8 cellular contexts compared by ENCODE assay signal in genomic region chr1:247331172-247331525, GRCh38. TPM values are rescaled to one million over a fixed set of nuclear protein-coding genes. Genes with fewer than 3 reads are reported as not detected.
A peak's percentile ranks its signal among the peaks of the same experiment; 100 is the strongest.
DNase-seq lines count a peak whose midpoint lies in the region; ATAC-seq, FAIRE-seq and TF ChIP-seq lines count a peak whose summit lies in the region.

No MANE protein-coding gene starts in this region.

- peak; percentile 33 for FAIRE-seq in GM12891 (lab: Jason Lieb, UNC)

- ATAC-seq in HG02642 (IDR thresholded peaks at IDR 0.05; ENCODE audit: poor library complexity, unreplicated experiment), result peak; percentile 71

- TF ChIP-seq CTCF in astrocyte of the cerebellum (IDR thresholded peaks at IDR 0.05; ENCODE audit: low read depth, low read length, missing control alignments), result no peak
- TF ChIP-seq CTCF in sigmoid colon (IDR thresholded peaks at IDR 0.05), result no peak

- H3K4me3 ChIP-seq in astrocyte of the cerebellum (ENCODE audit: low read depth, low read length), result peak overlapping the region; percentile 92
- H3K4me3 ChIP-seq in sigmoid colon, result peak overlapping the region; percentile 93 to 99 (median 98)

- intact Hi-C loops in sigmoid colon (cut with DNase I), result loop anchor here (5.0 kb wide), 4 partner anchors 41 to 399 kb away; partner anchors contain the start of gene AHCTF1

- H3K36me3 ChIP-seq in sigmoid colon, result peaks cover 4 to 37% (median 16%) of the 10 kb centered on the region in 4 donors

- no peaks in the 10 kb centered on the region for H3K9me3 ChIP-seq in sigmoid colon

- peak overlapping the region; percentile 95 to 97 (median 96) for H3K27ac ChIP-seq in sigmoid colon

- TF ChIP-seq EP300 in sigmoid colon (IDR thresholded peaks at IDR 0.05), result no peak

- TF ChIP-seq POLR2A in GM12891 (IDR thresholded peaks at IDR 0.05; ENCODE audit: low read depth, low read length) (no peak), sigmoid colon (IDR thresholded peaks at IDR 0.05) (peak in 1 of 2 donors; percentile 54)

- 0% methylated on average over 36 of the region's 36 CpGs for WGBS in sigmoid colon, 2 donors

- H3K4me1 ChIP-seq in sigmoid colon, result peaks cover 0 to 47% (median 30%) of the 10 kb centered on the region in 4 donors

- in situ Hi-C loops in astrocyte of the cerebellum (cut with HindIII; ENCODE audit: low sequenced_read_pairs), result no loop called here

- H3K27me3 ChIP-seq in sigmoid colon, result no peaks in the 10 kb centered on the region

- DNase-seq in GM12891 (ENCODE audit: insufficient read length, low spot score) (peak; percentile 80), NCI-H1092 treated with DMSO at 0.1 percent for 48 hours (lab: John Stamatoyannopoulos, UW) (peak; percentile 80), T-helper 9 cell (peak; percentile 42), astrocyte of the cerebellum (ENCODE audit: low read depth) (peak; percentile 43), hypothalamus (lab: John Stamatoyannopoulos, UW) (peak in 37 of 51 donors; percentile 8 to 72 (median 42)), sigmoid colon (peak; percentile 86), NCI-H187 treated with DMSO at 0.1 percent for 48 hours (lab: John Stamatoyannopoulos, UW) (no peak)

TF ChIP-seq in GM12891, 5 proteins besides CTCF, POLR2A, EP300 and RAD21:
- no peak for TF ChIP-seq TAF1 (IDR thresholded peaks at IDR 0.05; ENCODE audit: low read depth, low read length)
- no peak for TF ChIP-seq POLR2AphosphoS5 (IDR thresholded peaks at IDR 0.05; ENCODE audit: low read depth, low read length)
- TF ChIP-seq PAX5 (IDR thresholded peaks at IDR 0.05; ENCODE audit: insufficient read depth, low read length, severe bottlenecking), result no peak
- no peak for TF ChIP-seq POU2F2 (IDR thresholded peaks at IDR 0.05; ENCODE audit: low read depth, low read length)
- TF ChIP-seq SPI1 (IDR thresholded peaks at IDR 0.05; ENCODE audit: low read depth, low read length), result no peak
TF ChIP-seq in GM12891: peak in this region for 0.

RNA-seq across cellular contexts. Expression of gene ZNF496, which starts 0.5 kb away (rescaled TPM):
- polyA plus RNA-seq in GM12891 (2012; ENCODE audit: low read depth, missing spikeins), result 10.1 TPM
- 10 to 100 TPM; 31.6 to 70.7 (median 37.3) TPM for total RNA-seq in sigmoid colon
- 10 to 100 TPM in 1 of 3 donors, 1 to 10 TPM in 2; 3.2 to 10.1 (median 4.8) TPM for polyA plus RNA-seq in sigmoid colon
